4 cellular contexts compared by ENCODE assay signal in the genomic region with DNA sequence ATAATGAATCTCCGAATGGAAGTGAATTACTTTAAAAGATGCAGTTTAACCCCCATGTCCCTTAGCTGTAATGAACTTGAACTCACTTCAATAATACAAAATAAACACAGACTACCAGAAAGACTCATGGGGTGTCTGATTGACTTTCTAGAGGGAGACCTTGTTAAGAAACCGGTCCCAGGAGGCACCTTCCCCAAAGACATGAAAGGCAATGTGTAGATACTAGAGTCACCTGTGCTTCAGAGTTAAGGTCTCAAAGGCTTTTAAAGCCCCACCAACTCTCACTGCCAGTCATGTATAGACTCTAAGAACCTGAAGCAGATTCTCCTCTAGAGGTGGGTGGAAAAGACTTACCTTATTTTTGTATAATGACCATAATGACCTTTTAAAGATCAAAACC. TPM values are rescaled to one million over a fixed set of nuclear protein-coding genes. Genes with fewer than 3 reads are reported as not detected.
"Had no signal": no experiment of that assay in that cellular context is flagged by ENCODE, and none has a peak within 500 bp of the region (broad histone marks: within the 10 kb centered on the region; RNA-seq: fewer than 3 reads in every experiment).

Gene OR8J1 (plus strand): TSS at position 301 of the 400 bp plus-strand sequence. CDS start 5,956 bp downstream, outside the sequence.

- DNase-seq: GDM1, GF-D8 had no signal

- ATAC-seq: GM12878 had no signal

RNA-seq across cellular contexts. Expression of gene OR8J1, which starts in this region (rescaled TPM):
- total RNA-seq: G401, GM12878 had no signal
